ENCODE assay signal across 14 cellular contexts in the genomic region with DNA sequence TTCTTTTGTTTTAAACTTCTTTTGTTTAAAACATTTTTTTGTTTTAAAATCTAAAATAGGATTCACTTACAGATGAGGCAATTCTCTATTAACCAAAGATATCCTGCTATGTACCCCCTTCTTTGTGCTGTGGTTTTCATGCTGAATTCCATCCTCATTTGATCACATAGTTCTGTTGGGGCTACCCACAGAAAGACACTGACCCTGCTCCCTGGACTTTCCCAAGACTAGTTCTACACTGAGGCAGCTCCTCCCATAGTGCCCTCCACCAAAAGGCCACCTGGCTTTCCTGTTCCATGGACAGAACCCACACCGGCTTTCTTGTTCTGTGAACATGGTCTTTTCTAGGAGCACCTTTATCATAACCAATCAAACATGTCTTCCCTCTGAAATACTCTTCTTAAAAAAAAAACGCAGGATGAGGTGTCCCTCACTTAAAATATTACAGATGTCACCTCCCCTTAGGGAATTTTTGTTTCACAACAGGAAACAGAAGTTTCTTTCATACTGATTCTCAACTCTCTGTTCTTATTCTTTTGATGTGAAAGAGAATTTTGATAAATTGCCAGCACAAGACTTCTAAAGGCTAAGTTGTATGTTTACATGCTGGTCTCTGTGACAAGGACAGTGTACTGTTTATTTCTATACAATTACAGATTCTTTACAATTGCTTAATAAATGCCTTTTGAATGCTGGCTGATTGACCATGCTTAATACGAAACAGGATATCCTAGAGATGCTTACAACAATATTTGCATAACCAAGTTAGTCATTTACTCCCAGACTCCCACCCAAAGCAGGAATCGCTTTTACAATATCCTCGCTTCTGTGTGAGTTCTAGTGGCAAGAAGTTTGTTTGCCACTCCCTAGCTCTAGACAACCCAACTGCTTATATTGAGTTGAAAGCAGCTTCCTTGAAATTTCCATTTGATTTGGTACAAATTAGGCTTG.
DNase-seq lines count a peak whose midpoint lies in the region; ATAC-seq, FAIRE-seq and TF ChIP-seq lines count a peak whose summit lies in the region.
"Had no signal": no experiment of that assay in that cellular context is flagged by ENCODE, and none has a peak within 500 bp of the region (broad histone marks: within the 10 kb centered on the region; RNA-seq: fewer than 3 reads in every experiment).

No MANE protein-coding gene starts in this region.

- H3K4me3 ChIP-seq in upper lobe of left lung: no peak overlapping the region
- H3K4me3 ChIP-seq: right lobe of liver had no signal

- no peak for TF ChIP-seq CTCF in upper lobe of left lung (IDR thresholded peaks at IDR 0.05)

- ATAC-seq in HG02759 (IDR thresholded peaks at IDR 0.05; ENCODE audit: unreplicated experiment): peak; percentile 40
- peak; percentile 61 for ATAC-seq in HG03571 (IDR thresholded peaks at IDR 0.05; ENCODE audit: unreplicated experiment)
- no peak for ATAC-seq in HG02763 (IDR thresholded peaks at IDR 0.05; ENCODE audit: unreplicated experiment)
- no peak for ATAC-seq in upper lobe of left lung (ENCODE audit: low FRiP score in 2 of 2)
- ATAC-seq: activated T-cell treated with anti-CD3 and anti-CD28 coated beads, Interleukin-2, amount 50 U/mL, for 72 hours; right lobe of liver had no signal

- no peak for TF ChIP-seq EP300 in upper lobe of left lung (IDR thresholded peaks at IDR 0.05)

- no peak for TF ChIP-seq POLR2A in upper lobe of left lung (IDR thresholded peaks at IDR 0.05)

- H3K36me3 ChIP-seq in upper lobe of left lung: no peaks in the 10 kb centered on the region
- H3K36me3 ChIP-seq: right lobe of liver had no signal

- no peaks in the 10 kb centered on the region for H3K9me3 ChIP-seq in upper lobe of left lung
- H3K9me3 ChIP-seq: right lobe of liver had no signal

- H3K4me1 ChIP-seq in upper lobe of left lung: no peaks in the 10 kb centered on the region
- H3K4me1 ChIP-seq: right lobe of liver had no signal

- WGBS in upper lobe of left lung, 2 donors: 55% methylated on average over 5 of the region's 5 CpGs

- H3K27me3 ChIP-seq in upper lobe of left lung: no peaks in the 10 kb centered on the region
- H3K27me3 ChIP-seq: right lobe of liver had no signal

- FAIRE-seq in GM19239 (lab: Jason Lieb, UNC): peak; percentile 44

- DNase-seq in GM19239 (ENCODE audit: insufficient read length, low spot score) (no peak), renal cortical epithelial cell (ENCODE audit: low read depth) (peak; percentile 24), DMS 273 treated with DMSO at 0.1 percent for 48 hours (lab: John Stamatoyannopoulos, UW) (no peak), upper lobe of left lung (no peak)
- DNase-seq: activated CD4-positive, alpha-beta T cell treated with anti-CD3 and anti-CD28 coated beads, Interleukin-2, amount 10 ng/mL, durations not matched to agents 24 days and 14 days; activated T-cell treated with anti-CD3 and anti-CD28 coated beads, Interleukin-2, amount 50 U/mL, for 72 hours; effector CD4-positive, alpha-beta T cell; islet precursor cell; NCI-H1436 treated with DMSO at 0.1 percent for 48 hours; right lobe of liver; RPMI8226 had no signal

- no peak overlapping the region for H3K27ac ChIP-seq in upper lobe of left lung
- H3K27ac ChIP-seq: right lobe of liver had no signal

Comparison
In these comparisons a context has a peak if more than half of its experiments do, and no peak if none do; other contexts are left out.
1. ATAC-seq: peak in HG02759 (single experiment) and HG03571 (single experiment); none in HG02763 (single experiment) and upper lobe of left lung (0 of 2).